Comparison of ENCODE assay signal across 18 cellular contexts in the genomic region with DNA sequence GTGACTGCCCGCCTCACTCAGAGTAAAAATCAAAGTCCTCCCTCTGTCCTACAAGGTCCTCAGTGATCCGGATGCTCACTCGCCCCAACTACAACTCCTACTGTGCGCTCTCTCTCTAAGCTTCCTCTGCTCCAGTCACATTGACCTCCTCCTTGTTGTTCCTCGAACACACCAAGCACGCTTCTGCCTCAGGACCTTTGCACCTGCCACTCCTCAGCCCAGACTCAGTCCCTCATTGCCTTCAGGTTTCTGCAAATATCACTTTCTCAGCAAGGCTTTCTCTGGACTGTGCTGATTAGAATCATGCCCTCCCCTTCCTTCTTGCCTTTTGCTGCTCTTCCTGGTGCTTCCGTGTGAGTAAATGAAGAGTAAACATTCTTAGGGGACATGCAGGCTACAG. TPM values are rescaled to one million over a fixed set of nuclear protein-coding genes. Genes with fewer than 3 reads are reported as not detected.
A peak's percentile ranks its signal among the peaks of the same experiment; 100 is the strongest.
DNase-seq lines count a peak whose midpoint lies in the region; ATAC-seq, FAIRE-seq and TF ChIP-seq lines count a peak whose summit lies in the region.
"Had no signal": no experiment of that assay in that cellular context is flagged by ENCODE, and none has a peak within 500 bp of the region (broad histone marks: within the 10 kb centered on the region; RNA-seq: fewer than 3 reads in every experiment).

No MANE protein-coding gene starts in this region.

- peak overlapping the region; percentile 40 for H3K27ac Mint-ChIP-seq in activated CD8-positive, alpha-beta T cell treated with anti-CD3 and anti-CD28 coated beads, Interleukin-2, amount 10 ng/mL, durations not matched to agents 7 days and 5 days
- H3K27ac Mint-ChIP-seq in activated CD8-positive, alpha-beta T cell treated with anti-CD3 and anti-CD28 coated beads for 36 hours: no peak overlapping the region
- H3K27ac Mint-ChIP-seq in activated T-helper 17 cell treated with anti-CD3 and anti-CD28 coated beads, Interleukin-2, amount 50 U/mL, for 72 hours: peak overlapping the region; percentile 28
- H3K27ac Mint-ChIP-seq: CD8-positive, alpha-beta memory T cell had no signal

- intact Hi-C loops in activated CD8-positive, alpha-beta T cell treated with anti-CD3 and anti-CD28 coated beads for 36 hours (cut with micrococcal nuclease): no loop called here

- TF ChIP-seq CTCF in activated CD8-positive, alpha-beta T cell treated with anti-CD3 and anti-CD28 coated beads for 36 hours (IDR thresholded peaks at IDR 0.05): no peak
- TF ChIP-seq CTCF in H1 (IDR thresholded peaks at IDR 0.05; ENCODE audit: control extremely low read depth in 1 of 3, insufficient read depth in 1 of 3, low read depth in 1 of 3, low read length in 3 of 3) (no peak), neutrophil (IDR thresholded peaks at IDR 0.05) (no peak)

- DNase-seq in activated CD8-positive, alpha-beta T cell treated with anti-CD3 and anti-CD28 coated beads, Interleukin-2, amount 10 ng/mL, durations not matched to agents 7 days and 5 days: no peak
- no peak for DNase-seq in activated CD8-positive, alpha-beta T cell treated with anti-CD3 and anti-CD28 coated beads for 36 hours
- DNase-seq in H1 (ENCODE audit: low read depth in 1 of 2, low spot score in 2 of 2): no peak
- DNase-seq in NCI-H2227 treated with DMSO at 0.1 percent for 48 hours (lab: John Stamatoyannopoulos, UW): no peak
- DNase-seq in activated CD4-positive, alpha-beta T cell treated with anti-CD3 and anti-CD28 coated beads for 1 hour: no peak
- DNase-seq: 8988T; AML-193; Caco-2; CD8-positive, alpha-beta memory T cell; DND-41; GDM1 had no signal

- H3K9me3 Mint-ChIP-seq in activated CD8-positive, alpha-beta T cell treated with anti-CD3 and anti-CD28 coated beads, Interleukin-2, amount 10 ng/mL, durations not matched to agents 7 days and 5 days (ENCODE audit: insufficient read depth): no peaks in the 10 kb centered on the region
- no peaks in the 10 kb centered on the region for H3K9me3 Mint-ChIP-seq in activated CD8-positive, alpha-beta T cell treated with anti-CD3 and anti-CD28 coated beads for 36 hours
- H3K9me3 Mint-ChIP-seq in activated T-helper 17 cell treated with anti-CD3 and anti-CD28 coated beads, Interleukin-2, amount 50 U/mL, for 72 hours: no peaks in the 10 kb centered on the region

- H3K4me1 Mint-ChIP-seq in activated CD8-positive, alpha-beta T cell treated with anti-CD3 and anti-CD28 coated beads, Interleukin-2, amount 10 ng/mL, durations not matched to agents 7 days and 5 days (ENCODE audit: low read depth): peaks cover 11% of the 10 kb centered on the region
- peaks cover 6% of the 10 kb centered on the region for H3K4me1 Mint-ChIP-seq in activated CD8-positive, alpha-beta T cell treated with anti-CD3 and anti-CD28 coated beads for 36 hours (ENCODE audit: low read depth)
- peaks cover 8% of the 10 kb centered on the region for H3K4me1 Mint-ChIP-seq in activated T-helper 17 cell treated with anti-CD3 and anti-CD28 coated beads, Interleukin-2, amount 50 U/mL, for 72 hours

- H3K9me3 ChIP-seq in H1 (ENCODE audit: insufficient read depth in 2 of 2, low read depth in 1 of 2, low read length in 1 of 2) (no peaks in the 10 kb centered on the region), neutrophil (no peaks in the 10 kb centered on the region)
- H3K9me3 ChIP-seq: BLaER1, Caco-2 had no signal

- FAIRE-seq in H1 (lab: Jason Lieb, UNC): no peak
- FAIRE-seq: GM19239 had no signal

- H3K4me2 ChIP-seq in H1 (ENCODE audit: insufficient read depth in 1 of 2, low read depth in 2 of 2, low read length in 2 of 2): no peak overlapping the region
- H3K4me2 ChIP-seq: BLaER1 had no signal

- H3K23me2 ChIP-seq in H1 (ENCODE audit: low read depth, low read length): no peaks in the 10 kb centered on the region

- TF ChIP-seq EP300 in H1 (IDR thresholded peaks at IDR 0.05; ENCODE audit: borderline replicate concordance in 1 of 2, low read depth in 2 of 2, low read length in 2 of 2): no peak

- H3K4me3 Mint-ChIP-seq in activated CD8-positive, alpha-beta T cell treated with anti-CD3 and anti-CD28 coated beads, Interleukin-2, amount 10 ng/mL, durations not matched to agents 7 days and 5 days: no peak overlapping the region
- H3K4me3 Mint-ChIP-seq in activated CD8-positive, alpha-beta T cell treated with anti-CD3 and anti-CD28 coated beads for 36 hours: no peak overlapping the region
- no peak overlapping the region for H3K4me3 Mint-ChIP-seq in activated T-helper 17 cell treated with anti-CD3 and anti-CD28 coated beads, Interleukin-2, amount 50 U/mL, for 72 hours
- H3K4me3 Mint-ChIP-seq: CD8-positive, alpha-beta memory T cell had no signal

- CTCF ChIA-PET in activated CD8-positive, alpha-beta T cell treated with anti-CD3 and anti-CD28 coated beads, Interleukin-2, amount 10 ng/mL, durations not matched to agents 7 days and 5 days (lab: Charles Lee): no interaction called here
- CTCF ChIA-PET in activated CD8-positive, alpha-beta T cell treated with anti-CD3 and anti-CD28 coated beads for 36 hours (lab: Charles Lee): no interaction called here
- CTCF ChIA-PET in H1 (lab: Charles Lee; ENCODE audit: partially characterized antibody): no interaction called here

- no peak overlapping the region for H2AFZ ChIP-seq in H1 (ENCODE audit: low read length)

- no peak overlapping the region for H3K9ac ChIP-seq in H1 (replicated peaks in 1 of 4; ENCODE audit: extremely low read depth in 1 of 4, low read depth in 3 of 4, low read length in 3 of 4)
- H3K9ac ChIP-seq: BLaER1 had no signal

- no peak overlapping the region for H2BK12ac ChIP-seq in H1 (ENCODE audit: low read depth, low read length)

- H2BK120ac ChIP-seq in H1 (replicated peaks; ENCODE audit: low read depth, low read length): no peak overlapping the region

- H4K8ac ChIP-seq in H1 (ENCODE audit: extremely low read depth, insufficient read depth, low read length): no peak overlapping the region

- no peak for TF ChIP-seq RAD21 in H1 (IDR thresholded peaks at IDR 0.05 in 1 of 2, conservative IDR thresholded peaks at IDR 0.05 in 1 of 2; ENCODE audit: low read depth in 2 of 2, low read length in 2 of 2)

- no peak overlapping the region for H2BK5ac ChIP-seq in H1 (ENCODE audit: low read depth, low read length)

- no peak overlapping the region for H3K4ac ChIP-seq in H1 (replicated peaks; ENCODE audit: insufficient read length, low read depth, low read length)

- H2BK15ac ChIP-seq in H1 (ENCODE audit: low read length): no peak overlapping the region

- H2AK5ac ChIP-seq in H1 (ENCODE audit: low read depth, low read length): no peak overlapping the region

- H3K27me3 ChIP-seq in H1 (replicated peaks in 1 of 4; ENCODE audit: control insufficient read depth in 3 of 4, extremely low read depth in 1 of 4, insufficient read depth in 3 of 4, low read length in 3 of 4) (no peaks in the 10 kb centered on the region), neutrophil (no peaks in the 10 kb centered on the region)
- H3K27me3 ChIP-seq: BLaER1 had no signal

- no peak overlapping the region; the same call in 1 of the 2 replicates for H3K18ac ChIP-seq in H1 (ENCODE audit: extremely low read depth, low read length)

- no peak for ATAC-seq in activated CD8-positive, alpha-beta T cell treated with anti-CD3 and anti-CD28 coated beads, Interleukin-2, amount 10 ng/mL, durations not matched to agents 7 days and 5 days
- ATAC-seq in activated CD8-positive, alpha-beta T cell treated with anti-CD3 and anti-CD28 coated beads for 36 hours: no peak
- ATAC-seq in activated T-helper 17 cell treated with anti-CD3 and anti-CD28 coated beads, Interleukin-2, amount 50 U/mL, for 72 hours (replicated peaks): no peak
- ATAC-seq in GM21737 (IDR thresholded peaks at IDR 0.05; ENCODE audit: unreplicated experiment): no peak
- ATAC-seq: HCT116 had no signal

- no peaks in the 10 kb centered on the region for H3K79me1 ChIP-seq in H1 (ENCODE audit: low read depth, low read length)

- peaks cover 0 to 6% of the 10 kb centered on the region in 2 experiments for H4K20me1 ChIP-seq in H1 (replicated peaks in 1 of 2; ENCODE audit: control insufficient read depth in 1 of 2, insufficient read depth in 2 of 2, low read length in 2 of 2)
- H4K20me1 ChIP-seq: BLaER1 had no signal

- POLR2A ChIA-PET in activated CD8-positive, alpha-beta T cell treated with anti-CD3 and anti-CD28 coated beads, Interleukin-2, amount 10 ng/mL, durations not matched to agents 7 days and 5 days (lab: Charles Lee): no interaction called here
- POLR2A ChIA-PET in activated CD8-positive, alpha-beta T cell treated with anti-CD3 and anti-CD28 coated beads for 36 hours (lab: Charles Lee): no interaction called here
- POLR2A ChIA-PET in H1 (lab: Charles Lee; ENCODE audit: partially characterized antibody): no interaction called here

- H4K91ac ChIP-seq in H1 (replicated peaks; ENCODE audit: insufficient read length, low read length): peak overlapping the region; percentile 17

- H3K4me1 ChIP-seq in H1 (replicated peaks in 1 of 4; ENCODE audit: control insufficient read depth in 3 of 4, insufficient read depth in 4 of 4, low read length in 3 of 4) (peaks cover 0 to 2% (median 0%) of the 10 kb centered on the region in 4 experiments; a peak in 1 of 7 replicates), neutrophil (ENCODE audit: control insufficient read depth in 1 of 2, insufficient read depth in 1 of 2, low read depth in 1 of 2, low read length in 1 of 2) (peaks cover 60 to 67% of the 10 kb centered on the region in 2 experiments)
- H3K4me1 ChIP-seq: Caco-2 had no signal

- H3K36me3 ChIP-seq in H1 (ENCODE audit: control insufficient read depth in 2 of 4, insufficient read depth in 4 of 4, low read length in 3 of 4) (no peaks in the 10 kb centered on the region), neutrophil (no peaks in the 10 kb centered on the region)
- H3K36me3 ChIP-seq: BLaER1 had no signal

- H3K27ac ChIP-seq in H1 (ENCODE audit: low read depth, low read length) (no peak overlapping the region), neutrophil (peak overlapping the region; percentile 52)
- H3K27ac ChIP-seq: BLaER1, HL-60 had no signal

- H2BK20ac ChIP-seq in H1 (ENCODE audit: low read length): no peak overlapping the region

- H3K36me3 Mint-ChIP-seq in activated CD8-positive, alpha-beta T cell treated with anti-CD3 and anti-CD28 coated beads, Interleukin-2, amount 10 ng/mL, durations not matched to agents 7 days and 5 days (ENCODE audit: low read depth): no peaks in the 10 kb centered on the region
- H3K36me3 Mint-ChIP-seq in activated CD8-positive, alpha-beta T cell treated with anti-CD3 and anti-CD28 coated beads for 36 hours (ENCODE audit: low read depth): no peaks in the 10 kb centered on the region
- no peaks in the 10 kb centered on the region for H3K36me3 Mint-ChIP-seq in activated T-helper 17 cell treated with anti-CD3 and anti-CD28 coated beads, Interleukin-2, amount 50 U/mL, for 72 hours (ENCODE audit: low read depth)
- H3K36me3 Mint-ChIP-seq: CD8-positive, alpha-beta memory T cell had no signal

- no peak overlapping the region for H3K23ac ChIP-seq in H1 (ENCODE audit: insufficient read length)

- no peak overlapping the region for H3K56ac ChIP-seq in H1 (replicated peaks; ENCODE audit: insufficient read length, low read depth, low read length)

- H3K4me3 ChIP-seq in H1 (ENCODE audit: extremely low read depth in 1 of 4, insufficient read depth in 2 of 4, low read depth in 3 of 4, low read length in 4 of 4): no peak overlapping the region
- H3K4me3 ChIP-seq in neutrophil (ENCODE audit: low read depth in 1 of 2, low read length in 1 of 2): no peak overlapping the region
- H3K4me3 ChIP-seq: BLaER1 had no signal

- 91% methylated on average over 7 of the region's 7 CpGs; no CpG with 5 or more reads in 1 of the 2 experiments for WGBS in H1 (ENCODE audit: extremely low coverage in 1 of 2, insufficient coverage in 1 of 2, insufficient read length in 1 of 2, insufficient replicate concordance in 2 of 2, low coverage in 1 of 2, low lambda C conversion rate in 2 of 2, missing lambda C conversion rate in 1 of 2), 2 experiments

- H3K14ac ChIP-seq in H1 (ENCODE audit: insufficient read length): no peak overlapping the region

- H4K5ac ChIP-seq in H1 (ENCODE audit: insufficient read length, low read depth, low read length): no peak overlapping the region

- peaks cover 12% of the 10 kb centered on the region for H3K27me3 Mint-ChIP-seq in activated CD8-positive, alpha-beta T cell treated with anti-CD3 and anti-CD28 coated beads, Interleukin-2, amount 10 ng/mL, durations not matched to agents 7 days and 5 days (ENCODE audit: low read depth)
- H3K27me3 Mint-ChIP-seq in activated CD8-positive, alpha-beta T cell treated with anti-CD3 and anti-CD28 coated beads for 36 hours: no peaks in the 10 kb centered on the region
- H3K27me3 Mint-ChIP-seq in activated T-helper 17 cell treated with anti-CD3 and anti-CD28 coated beads, Interleukin-2, amount 50 U/mL, for 72 hours: peaks cover 14% of the 10 kb centered on the region

- no peak for TF ChIP-seq POLR2A in H1 (IDR thresholded peaks at IDR 0.05; ENCODE audit: control extremely low read depth in 1 of 2, low read depth in 2 of 2, low read length in 2 of 2)

- no peaks in the 10 kb centered on the region for H3K79me2 ChIP-seq in H1 (ENCODE audit: control insufficient read depth in 1 of 2, insufficient read depth in 2 of 2, low read length in 2 of 2)

RNA-seq across cellular contexts. Expression of a gene that starts 41.6 kb away (rescaled TPM):
- under 1 TPM; 0.58 to 0.70 TPM for total RNA-seq in activated CD8-positive, alpha-beta T cell treated with anti-CD3 and anti-CD28 coated beads, Interleukin-2, amount 10 ng/mL, durations not matched to agents 7 days and 5 days
- under 1 TPM; 0.47 to 0.50 TPM for total RNA-seq in activated CD8-positive, alpha-beta T cell treated with anti-CD3 and anti-CD28 coated beads for 36 hours
- total RNA-seq in activated T-helper 17 cell treated with anti-CD3 and anti-CD28 coated beads, Interleukin-2, amount 50 U/mL, for 72 hours: 1 to 10 TPM; 1.6 to 2.2 TPM
- 27.1 and 28.2 TPM in 2 replicates for total RNA-seq in H1 (2021; fragmentation: NEBNext Ultra II Directional; extraction: Animal tissue kit (Norgen Biotek cat#: 25700))
- 15.7 and 29.0 TPM in 2 replicates for polyA plus RNA-seq in H1 (2011; rRNA removed)
- 11.1 TPM for polyA plus RNA-seq in H1 (2011; cell fraction: cytosol; rRNA removed)
- polyA plus RNA-seq in H1 (2011; cell fraction: nucleus; rRNA removed): 33.9 TPM
- 23.8 to 30.2 TPM (median 28.1 TPM) in 4 replicates for polyA plus RNA-seq in H1 (2012, experiment 1 of 2)
- 12.7 TPM for polyA plus RNA-seq in H1 (2012, experiment 2 of 2)
- 37.3 TPM for polyA plus RNA-seq in H1 (2013, experiment 1 of 2)
- polyA plus RNA-seq in H1 (2013, experiment 2 of 2): 40.1 TPM
- polyA minus RNA-seq in H1 (2011; rRNA and poly(A)+ RNA removed): 14.7 and 19.0 TPM in 2 replicates
- 18.0 TPM for polyA minus RNA-seq in H1 (2011; cell fraction: cytosol; rRNA and poly(A)+ RNA removed)
- 26.7 TPM for polyA minus RNA-seq in H1 (2011; cell fraction: nucleus; rRNA and poly(A)+ RNA removed)
